ENCODE assay signal across 19 cellular contexts in genomic region chr2:122145805-122146204, GRCh38.
DNase-seq lines count a peak whose midpoint lies in the region; ATAC-seq and TF ChIP-seq lines count a peak whose summit lies in the region.
"Had no signal": no experiment of that assay in that cellular context is flagged by ENCODE, and none has a peak within 500 bp of the region (broad histone marks: within the 10 kb centered on the region; RNA-seq: fewer than 3 reads in every experiment).

No MANE protein-coding gene starts in this region.

- H3K27me3 ChIP-seq in esophagus muscularis mucosa (peaks cover 0 to 8% (median 0%) of the 10 kb centered on the region in 4 donors), right atrium auricular region (no peaks in the 10 kb centered on the region)
- H3K27me3 ChIP-seq: BLaER1 treated with 17β-estradiol and CSF1 and Interleukin-3, amounts not matched to agents 10 nM and 100 nM had no signal

- 86% methylated on average over 3 of the region's 3 CpGs for WGBS in esophagus muscularis mucosa

- TF ChIP-seq EP300 in esophagus muscularis mucosa (IDR thresholded peaks at IDR 0.05): no peak

- H3K4me1 ChIP-seq in esophagus muscularis mucosa (no peaks in the 10 kb centered on the region), right atrium auricular region (no peaks in the 10 kb centered on the region)
- H3K4me1 ChIP-seq: A549 had no signal

- no peaks in the 10 kb centered on the region for H3K36me3 ChIP-seq in esophagus muscularis mucosa
- H3K36me3 ChIP-seq in right atrium auricular region: no peaks in the 10 kb centered on the region
- H3K36me3 ChIP-seq: BLaER1 treated with 17β-estradiol and CSF1 and Interleukin-3, amounts not matched to agents 10 nM and 100 nM had no signal

- no peak for TF ChIP-seq POLR2A in esophagus muscularis mucosa (IDR thresholded peaks at IDR 0.05; ENCODE audit: low read depth)

- DNase-seq in NCI-H187 treated with DMSO at 0.1 percent for 48 hours (lab: John Stamatoyannopoulos, UW) (peak; percentile 20), NCI-H187 (lab: John Stamatoyannopoulos, UW) (no peak), G401 (ENCODE audit: low spot score) (peak; percentile 11), NCI-H345 (lab: John Stamatoyannopoulos, UW) (peak; percentile 66), esophagus muscularis mucosa (ENCODE audit: extremely low spot score) (peak; percentile 64), left ventricle myocardium superior (no peak), SK-N-DZ (ENCODE audit: low spot score) (no peak), right atrium auricular region (ENCODE audit: low spot score) (no peak)
- DNase-seq: activated CD4-positive, CD25-positive, alpha-beta regulatory T cell; DMS79 treated with DMSO at 0.1 percent for 48 hours; foreskin fibroblast; hippocampal formation; islet precursor cell; NK-92 treated with Interleukin-12 subunit alpha and Interleukin-12 subunit beta, amount 100 ng/mL, for 24 hours; nucleus accumbens had no signal

- no peak for ATAC-seq in left ventricle myocardium superior
- ATAC-seq: A549; activated T-helper 17 cell treated with anti-CD3 and anti-CD28 coated beads, Interleukin-2, amount 50 U/mL, for 72 hours had no signal

- TF ChIP-seq CTCF in esophagus muscularis mucosa (IDR thresholded peaks at IDR 0.05) (no peak), right atrium auricular region (IDR thresholded peaks at IDR 0.05) (no peak)

- in situ Hi-C loops in G401 (cut with HindIII; ENCODE audit: low sequenced_read_pairs): no loop called here

- intact Hi-C loops in esophagus muscularis mucosa (cut with DNase I) (no loop called here), left ventricle myocardium superior (cut with micrococcal nuclease) (no loop called here)

- no peaks in the 10 kb centered on the region for H3K9me3 ChIP-seq in esophagus muscularis mucosa
- H3K9me3 ChIP-seq in right atrium auricular region: no peaks in the 10 kb centered on the region
- H3K9me3 ChIP-seq: A549 had no signal

- H3K4me3 ChIP-seq in esophagus muscularis mucosa: no peak overlapping the region
- no peak overlapping the region for H3K4me3 ChIP-seq in right atrium auricular region
- H3K4me3 ChIP-seq: A549; BLaER1 treated with 17β-estradiol and CSF1 and Interleukin-3, amounts not matched to agents 10 nM and 100 nM; SK-N-MC had no signal

- H3K27ac ChIP-seq in esophagus muscularis mucosa (replicated peaks in 1 of 4) (no peak overlapping the region), right atrium auricular region (no peak overlapping the region)
- H3K27ac ChIP-seq: A549; BLaER1 treated with 17β-estradiol and CSF1 and Interleukin-3, amounts not matched to agents 10 nM and 100 nM; SK-N-MC had no signal

Comparison
In these comparisons a context has a peak if more than half of its experiments do, and no peak if none do; other contexts are left out.
1. DNase-seq: peak in NCI-H187 treated with DMSO at 0.1 percent for 48 hours (single experiment), G401 (single experiment), NCI-H345 (single experiment) and esophagus muscularis mucosa (single experiment); none in NCI-H187 (0 of 2), left ventricle myocardium superior (single experiment), SK-N-DZ (single experiment) and right atrium auricular region (single experiment).